ENCODE assay signal across 18 cellular contexts in the genomic region with DNA sequence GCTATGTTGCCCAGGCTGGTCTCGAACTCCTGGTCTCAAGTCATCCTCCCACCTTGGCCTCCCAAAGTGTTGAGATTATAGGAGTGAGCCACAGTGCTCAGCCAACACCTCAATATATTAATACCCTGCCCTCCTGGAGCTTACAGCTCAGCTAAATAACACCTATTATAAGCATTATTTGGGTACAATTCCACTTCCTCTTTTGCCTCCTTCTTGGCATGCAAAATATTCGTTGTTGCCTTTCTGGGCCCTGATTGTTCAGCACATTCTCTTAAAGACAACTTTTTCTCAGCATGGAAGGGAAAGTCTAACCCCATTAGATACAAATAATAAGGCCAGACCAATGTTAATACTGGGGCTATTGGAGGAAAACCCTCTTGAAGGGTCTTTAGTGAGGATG. TPM values are rescaled to one million over a fixed set of nuclear protein-coding genes. Genes with fewer than 3 reads are reported as not detected.
DNase-seq lines count a peak whose midpoint lies in the region; ATAC-seq and TF ChIP-seq lines count a peak whose summit lies in the region.
"Had no signal": no experiment of that assay in that cellular context is flagged by ENCODE, and none has a peak within 500 bp of the region (broad histone marks: within the 10 kb centered on the region; RNA-seq: fewer than 3 reads in every experiment).

No MANE protein-coding gene starts in this region.

- no TSS peak for BruUV-seq in HCT116 (replicated peaks; lab: Mats Ljungman, UMichigan)
- BruUV-seq in Panc1 (replicated peaks; lab: Mats Ljungman, UMichigan) = TSS peak; percentile 48

- no peak overlapping the region for H3K9ac ChIP-seq in HCT116 (ENCODE audit: low read length)

- RAD21 ChIA-PET in HCT116 (lab: Charles Lee; ENCODE audit: low non-redundant PET in 1 of 2, low total read pairs in 2 of 2, uncharacterized antibody in 2 of 2, unreplicated experiment in 2 of 2) = no interaction called here

- in situ Hi-C loops in Panc1 (cut with HindIII; ENCODE audit: low pct_unique_long_range_greater_than_20kb, low sequenced_read_pairs) = no loop called here

- no peak overlapping the region for H2AFZ ChIP-seq in HCT116 (ENCODE audit: low read depth, low read length, poor library complexity, severe bottlenecking)

- DNase-seq in HCT116 (ENCODE audit: low read depth, low spot score) = no peak
- no peak for DNase-seq in Panc1 (ENCODE audit: low read depth, low spot score)
- DNase-seq in stomach = no peak
- no peak for DNase-seq in stimulated activated CD4-positive, alpha-beta T cell treated with anti-CD3 and anti-CD28 coated beads, Interleukin-4, amount 100 ng/mL, for 1 hour
- no peak for DNase-seq in GM19238 (ENCODE audit: insufficient read length, low spot score)
- DNase-seq: activated CD4-positive, alpha-beta T cell treated with anti-CD3 and anti-CD28 coated beads for 36 hours; activated CD8-positive, alpha-beta memory T cell treated with anti-CD3 and anti-CD28 coated beads, Interleukin-2, amount 50 U/mL, for 48 hours; activated naive CD4-positive, alpha-beta T cell treated with Interleukin-2 at 50 U/mL for 16 hours; H9; NCI-H1694; NCI-H345; NK-92 treated with Interleukin-12 subunit alpha and Interleukin-12 subunit beta, amount 100 ng/mL, for 24 hours; SHP77 treated with DMSO at 0.1 percent for 48 hours; stimulated activated CD4-positive, alpha-beta T cell treated with anti-CD3 and anti-CD28 coated beads, Interleukin-2, amount 100 ng/mL, for 24 hours had no signal

- 49 to 60% methylated on average over 2 of the region's 2 CpGs for WGBS in esophagus, 2 donors
- 47 to 66% (median 59%) methylated on average over 2 of the region's 2 CpGs for WGBS in stomach, 5 donors

- no peak for ATAC-seq in HCT116
- ATAC-seq in Panc1 = no peak
- ATAC-seq in GM19395 (IDR thresholded peaks at IDR 0.05; ENCODE audit: unreplicated experiment) = no peak
- ATAC-seq: activated CD4-positive, alpha-beta T cell treated with anti-CD3 and anti-CD28 coated beads for 36 hours had no signal

- H4K20me1 ChIP-seq in HCT116 (ENCODE audit: insufficient read depth) = no peaks in the 10 kb centered on the region

- intact Hi-C loops in HCT116 (cut with micrococcal nuclease) (no loop called here), Panc1 (cut with micrococcal nuclease; ENCODE audit: unreplicated experiment) (no loop called here), stomach (cut with DNase I; ENCODE audit: low total_unique reads) (no loop called here)

- POLR2A ChIA-PET in HCT116 (lab: Charles Lee) = no interaction called here
- POLR2A ChIA-PET in Panc1 (lab: Charles Lee) = no interaction called here

- H3K27ac ChIP-seq in HCT116 (ENCODE audit: low read depth, low read length) = no peak overlapping the region
- H3K27ac ChIP-seq in Panc1 (ENCODE audit: low read length) = peak overlapping the region; percentile 20; the same call in 1 of the 2 replicates
- peak overlapping the region; percentile 86 to 90 for H3K27ac ChIP-seq in esophagus (ENCODE audit: low read depth in 2 of 2, low read length in 1 of 2)
- H3K27ac ChIP-seq in stomach = peak overlapping the region; percentile 22 to 55 (median 39)

- H3K79me2 ChIP-seq in HCT116 (ENCODE audit: insufficient read depth, low read length) = peaks cover 10% of the 10 kb centered on the region; the same call in 1 of the 2 replicates

- CTCF ChIA-PET in HCT116 (lab: Charles Lee) (no interaction called here), Panc1 (lab: Charles Lee) (no interaction called here)

- no peaks in the 10 kb centered on the region for H3K9me2 ChIP-seq in HCT116 (ENCODE audit: insufficient read depth)

- TF ChIP-seq POLR2A in HCT116 (IDR thresholded peaks at IDR 0.05; ENCODE audit: borderline replicate concordance, extremely low read depth, insufficient read depth, insufficient read length) (no peak), stomach (IDR thresholded peaks at IDR 0.05) (no peak)

- H3K36me3 ChIP-seq in HCT116 (ENCODE audit: control insufficient read depth in 1 of 2, insufficient read depth in 2 of 2, low read length in 2 of 2) (no peaks in the 10 kb centered on the region), Panc1 (ENCODE audit: control insufficient read depth, insufficient read depth, low read length) (no peaks in the 10 kb centered on the region; the same call in 1 of the 2 replicates), esophagus (ENCODE audit: control insufficient read depth in 2 of 2, insufficient read depth in 2 of 2, low read length in 1 of 2) (peaks cover 0 to 3% of the 10 kb centered on the region in 2 donors), stomach (peaks cover 0 to 14% (median 3%) of the 10 kb centered on the region in 4 donors)
- H3K36me3 ChIP-seq: ovary had no signal

- no peak for TF ChIP-seq EP300 in stomach (IDR thresholded peaks at IDR 0.05)

- H3K27me3 ChIP-seq in HCT116 (ENCODE audit: insufficient read depth, low read length) (no peaks in the 10 kb centered on the region), Panc1 (ENCODE audit: control insufficient read depth, insufficient read depth, low read length) (no peaks in the 10 kb centered on the region), esophagus (ENCODE audit: control insufficient read depth in 1 of 2, insufficient read depth in 2 of 2, low read length in 2 of 2) (no peaks in the 10 kb centered on the region), stomach (no peaks in the 10 kb centered on the region)
- H3K27me3 ChIP-seq: ovary had no signal

- peak overlapping the region; percentile 11; the same call in 1 of the 2 replicates for H3K4me2 ChIP-seq in HCT116 (ENCODE audit: low read length)

- no peak for TF ChIP-seq CTCF in HCT116 (IDR thresholded peaks at IDR 0.05 in 2 of 3, conservative IDR thresholded peaks at IDR 0.05 in 1 of 3; ENCODE audit: borderline replicate concordance in 1 of 3, insufficient read depth in 1 of 3, low read depth in 2 of 3, low read length in 2 of 3)
- no peak for TF ChIP-seq CTCF in Panc1 (IDR thresholded peaks at IDR 0.05)
- TF ChIP-seq CTCF in stomach (IDR thresholded peaks at IDR 0.05) = no peak

- H3K4me1 ChIP-seq in HCT116 (ENCODE audit: control insufficient read depth in 1 of 2, insufficient read depth in 2 of 2, low read length in 2 of 2) = peaks cover 35 to 68% of the 10 kb centered on the region in 2 experiments
- H3K4me1 ChIP-seq in Panc1 (ENCODE audit: control insufficient read depth, insufficient read depth, low read length) = peaks cover 43% of the 10 kb centered on the region
- peaks cover 11 to 25% of the 10 kb centered on the region in 2 donors for H3K4me1 ChIP-seq in esophagus (ENCODE audit: control insufficient read depth in 2 of 2, insufficient read depth in 2 of 2, low read length in 1 of 2)
- H3K4me1 ChIP-seq in stomach = peaks cover 60 to 80% (median 69%) of the 10 kb centered on the region in 4 donors

- H3K4me3 ChIP-seq in HCT116 (replicated peaks in 1 of 2; ENCODE audit: low read depth in 1 of 2, low read length in 2 of 2) = no peak overlapping the region
- no peak overlapping the region for H3K4me3 ChIP-seq in Panc1 (ENCODE audit: low read depth in 2 of 2, low read length in 2 of 2)
- no peak overlapping the region for H3K4me3 ChIP-seq in esophagus (ENCODE audit: low read depth in 1 of 2, low read length in 2 of 2)
- no peak overlapping the region for H3K4me3 ChIP-seq in stomach
- H3K4me3 ChIP-seq: coronary artery, ovary had no signal

- H3K9me3 ChIP-seq in HCT116 (ENCODE audit: control insufficient read depth in 1 of 2, insufficient read depth in 1 of 2, low read depth in 1 of 2, low read length in 2 of 2) = no peaks in the 10 kb centered on the region
- H3K9me3 ChIP-seq in Panc1 (ENCODE audit: control insufficient read depth, insufficient read depth, low read depth, low read length) = no peaks in the 10 kb centered on the region
- H3K9me3 ChIP-seq in esophagus (ENCODE audit: control insufficient read depth in 2 of 2, insufficient read depth in 1 of 2, low read depth in 1 of 2, low read length in 1 of 2) = no peaks in the 10 kb centered on the region
- no peaks in the 10 kb centered on the region for H3K9me3 ChIP-seq in stomach
- H3K9me3 ChIP-seq: ovary had no signal

- TF ChIP-seq RAD21 in HCT116 (IDR thresholded peaks at IDR 0.05; ENCODE audit: low read depth) = no peak

TF ChIP-seq in HCT116, 20 proteins besides CTCF, POLR2A, EP300 and RAD21 (continues in another document):
- TF ChIP-seq ZFX (IDR thresholded peaks at IDR 0.05) (no peak), FOSL1 (IDR thresholded peaks at IDR 0.05; ENCODE audit: low read depth) (no peak), JUND (IDR thresholded peaks at IDR 0.05) (no peak), ZNF274 (IDR thresholded peaks at IDR 0.05; ENCODE audit: low read depth, low read length) (no peak)

RNA-seq across cellular contexts. Expression of gene PAQR7, which starts 2.8 kb away (rescaled TPM):
- total RNA-seq in HCT116 (2021; ENCODE audit: unreplicated experiment) (13.1 TPM), Panc1 (2021; ENCODE audit: unreplicated experiment) (30.9 TPM), stomach (1 to 10 TPM; 1.8 to 9.9 (median 5.3) TPM)
- polyA plus RNA-seq in HCT116 (2012) = 12.6 and 14.9 TPM in 2 replicates
- polyA plus RNA-seq in Panc1 (2012; ENCODE audit: insufficient read length) = 28.7 TPM
- polyA plus RNA-seq in esophagus (10 to 100 TPM in 1 of 2 donors, 1 to 10 TPM in 1; 9.5 to 14.3 TPM), stomach (10 to 100 TPM in 1 of 3 donors, 1 to 10 TPM in 2; 4.3 to 10.5 (median 5.4) TPM)

RNA-seq across cellular contexts. Expression of gene AUNIP, which starts 13.5 kb away (rescaled TPM):
- total RNA-seq in HCT116 (2021; ENCODE audit: unreplicated experiment) (12.1 TPM), Panc1 (2021; ENCODE audit: unreplicated experiment) (12.2 TPM), stomach (1 to 10 TPM in 1 of 5 donors, under 1 TPM in 1, not detected in 3; 0.87 to 2.8 TPM)
- 4.2 and 6.1 TPM in 2 replicates for polyA plus RNA-seq in HCT116 (2012)
- 3.1 TPM for polyA plus RNA-seq in Panc1 (2012; ENCODE audit: insufficient read length)
- polyA plus RNA-seq in esophagus (1 to 10 TPM; 1.1 to 2.0 TPM), stomach (1 to 10 TPM in 1 of 3 donors, under 1 TPM in 2; 0.68 to 1.5 (median 1.00) TPM)

RNA-seq across cellular contexts. Expression of gene STMN1, which starts 33.5 kb away (rescaled TPM):
- 368 TPM for total RNA-seq in HCT116 (2021; ENCODE audit: unreplicated experiment)
- 101 and 192 TPM in 2 replicates for polyA plus RNA-seq in HCT116 (2012)
- 316 TPM for total RNA-seq in Panc1 (2021; ENCODE audit: unreplicated experiment)
- 199 TPM for polyA plus RNA-seq in Panc1 (2012; ENCODE audit: insufficient read length)
- polyA plus RNA-seq in esophagus = 100 to 1,000 TPM; 115 to 137 TPM
- total RNA-seq in stomach = 10 to 100 TPM; 25.9 to 74.2 (median 44.6) TPM
- 100 to 1,000 TPM in 2 of 3 donors, 10 to 100 TPM in 1; 79.0 to 109 (median 108) TPM for polyA plus RNA-seq in stomach

RNA-seq across cellular contexts. Expression of gene MTFR1L, which starts 53.0 kb away (rescaled TPM):
- total RNA-seq in HCT116 (2021; ENCODE audit: unreplicated experiment) = 35.8 TPM
- polyA plus RNA-seq in HCT116 (2012) = 31.3 and 38.4 TPM in 2 replicates
- total RNA-seq in Panc1 (2021; ENCODE audit: unreplicated experiment) = 68.5 TPM
- polyA plus RNA-seq in Panc1 (2012; ENCODE audit: insufficient read length) = 70.2 TPM
- 10 to 100 TPM; 28.4 to 32.0 TPM for polyA plus RNA-seq in esophagus
- 100 to 1,000 TPM in 3 of 5 donors, 10 to 100 TPM in 2; 39.3 to 301 (median 107) TPM for total RNA-seq in stomach
- polyA plus RNA-seq in stomach = 10 to 100 TPM; 41.1 to 52.4 (median 49.5) TPM
